Comparison of ENCODE assay signal across 16 cellular contexts in the genomic region with DNA sequence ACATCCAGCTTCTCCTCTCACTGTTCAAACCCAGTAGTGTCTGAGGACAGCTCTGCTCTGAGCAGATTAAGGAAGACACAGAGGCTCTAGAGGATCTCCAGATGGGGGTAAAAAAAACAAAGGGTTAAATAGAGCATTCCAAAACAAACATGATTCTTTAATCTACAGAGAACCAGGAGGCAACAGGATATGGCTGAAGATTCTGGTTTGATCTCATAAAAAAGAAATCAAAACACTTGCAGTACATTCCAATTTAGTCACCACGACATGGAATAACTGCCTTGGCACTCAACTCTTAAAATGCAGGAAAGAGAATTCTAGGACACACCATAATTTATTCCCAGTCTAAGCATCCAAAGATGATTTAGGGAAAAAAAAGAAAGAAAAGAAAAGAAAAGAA. TPM values are rescaled to one million over a fixed set of nuclear protein-coding genes. Genes with fewer than 3 reads are reported as not detected.
DNase-seq lines count a peak whose midpoint lies in the region; ATAC-seq lines count a peak whose summit lies in the region.
"Had no signal": no experiment of that assay in that cellular context is flagged by ENCODE, and none has a peak within 500 bp of the region (broad histone marks: within the 10 kb centered on the region; RNA-seq: fewer than 3 reads in every experiment).

No MANE protein-coding gene starts in this region.

- H3K9me3 Mint-ChIP-seq in activated T-helper 17 cell treated with anti-CD3 and anti-CD28 coated beads, Interleukin-2, amount 50 U/mL, for 72 hours = no peaks in the 10 kb centered on the region
- no peaks in the 10 kb centered on the region for H3K9me3 Mint-ChIP-seq in immature natural killer cell
- H3K9me3 Mint-ChIP-seq: dendritic cell treated with granulocyte-macrophage colony-stimulating factor and Interleukin-4, amounts not matched to agents 40 ng/mL and 50 ng/mL, for 4 days; stimulated activated naive CD8-positive, alpha-beta T cell treated with anti-CD3 and anti-CD28 coated beads, Interleukin-15, amount 100 ng/mL, for 72 hours had no signal

- no peak for ATAC-seq in activated T-helper 17 cell treated with anti-CD3 and anti-CD28 coated beads, Interleukin-2, amount 50 U/mL, for 72 hours (replicated peaks)
- ATAC-seq in HG03045 (IDR thresholded peaks at IDR 0.05; ENCODE audit: unreplicated experiment) = no peak

- H3K4me3 Mint-ChIP-seq in activated T-helper 17 cell treated with anti-CD3 and anti-CD28 coated beads, Interleukin-2, amount 50 U/mL, for 72 hours = peak overlapping the region; percentile 36
- peak overlapping the region in 3 of 5 donors; percentile 2 to 15 (median 8) for H3K4me3 Mint-ChIP-seq in immature natural killer cell
- H3K4me3 Mint-ChIP-seq: stimulated activated naive CD8-positive, alpha-beta T cell treated with anti-CD3 and anti-CD28 coated beads, Interleukin-15, amount 100 ng/mL, for 72 hours had no signal

- H3K27me3 Mint-ChIP-seq in activated T-helper 17 cell treated with anti-CD3 and anti-CD28 coated beads, Interleukin-2, amount 50 U/mL, for 72 hours = peaks cover 17% of the 10 kb centered on the region
- peaks cover 3 to 6% (median 5%) of the 10 kb centered on the region in 3 donors for H3K27me3 Mint-ChIP-seq in immature natural killer cell (ENCODE audit: low read depth in 3 of 3)

- H3K36me3 Mint-ChIP-seq in activated T-helper 17 cell treated with anti-CD3 and anti-CD28 coated beads, Interleukin-2, amount 50 U/mL, for 72 hours (ENCODE audit: low read depth) = no peaks in the 10 kb centered on the region
- no peaks in the 10 kb centered on the region for H3K36me3 Mint-ChIP-seq in immature natural killer cell

- DNase-seq in A172 (ENCODE audit: low spot score) (peak; percentile 51), ELR (ENCODE audit: low read depth) (peak; percentile 50), immature natural killer cell (no peak), NCI-H146 (lab: John Stamatoyannopoulos, UW) (no peak), cerebellar cortex (ENCODE audit: low spot score) (no peak), 8988T (no peak)
- DNase-seq: activated CD4-positive, alpha-beta T cell treated with anti-CD3 and anti-CD28 coated beads, Interleukin-2, amount 50 U/mL, for 48 hours; Karpas-422; left cardiac atrium; NCI-H446 treated with DMSO at 0.1 percent for 48 hours; stimulated activated naive CD8-positive, alpha-beta T cell treated with anti-CD3 and anti-CD28 coated beads, Interleukin-15, amount 100 ng/mL, for 72 hours had no signal

- H3K4me1 Mint-ChIP-seq in activated T-helper 17 cell treated with anti-CD3 and anti-CD28 coated beads, Interleukin-2, amount 50 U/mL, for 72 hours = no peaks in the 10 kb centered on the region
- peaks cover 19 to 23% of the 10 kb centered on the region in 2 donors for H3K4me1 Mint-ChIP-seq in immature natural killer cell

- H3K27ac Mint-ChIP-seq in activated T-helper 17 cell treated with anti-CD3 and anti-CD28 coated beads, Interleukin-2, amount 50 U/mL, for 72 hours = no peak overlapping the region
- no peak overlapping the region for H3K27ac Mint-ChIP-seq in immature natural killer cell

RNA-seq across cellular contexts. Expression of a gene that starts 32.0 kb away (rescaled TPM):
- not detected in 2 replicates for total RNA-seq in A172 (2014; rRNA removed; shearing (Covaris generic))
- not detected for total RNA-seq in activated T-helper 17 cell treated with anti-CD3 and anti-CD28 coated beads, Interleukin-2, amount 50 U/mL, for 72 hours
- polyA plus RNA-seq in immature natural killer cell = not detected
- total RNA-seq: esophagus mucosa, vagina had no signal

Comparison
In these comparisons a context has a peak if more than half of its experiments do, and no peak if none do; other contexts are left out.
1. DNase-seq: peak in A172 (single experiment) and ELR (single experiment); none in immature natural killer cell (0 of 3), NCI-H146 (single experiment), cerebellar cortex (single experiment) and 8988T (single experiment).